Comparison of ENCODE assay signal across 29 cellular contexts in the genomic region with DNA sequence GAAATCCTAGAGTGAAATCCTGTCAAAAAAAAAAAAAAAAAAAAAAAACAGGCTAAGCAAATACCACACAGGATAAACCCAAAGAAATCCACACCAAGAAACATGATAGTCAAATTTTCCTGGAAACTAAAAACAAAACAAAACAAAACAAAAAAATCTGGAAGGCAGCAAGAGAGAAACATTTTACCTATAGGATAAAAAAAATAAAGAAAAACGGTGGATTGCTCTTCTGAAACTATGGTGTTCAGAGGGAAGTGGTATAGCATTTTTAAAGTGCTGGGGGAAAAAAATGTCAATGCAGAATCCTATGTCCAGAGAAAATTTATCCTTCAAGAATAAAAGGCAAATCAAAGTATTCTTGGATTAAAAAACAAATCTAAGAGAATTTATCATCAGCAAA. TPM values are rescaled to one million over a fixed set of nuclear protein-coding genes. Genes with fewer than 3 reads are reported as not detected.
"Had no signal": no experiment of that assay in that cellular context is flagged by ENCODE, and none has a peak within 500 bp of the region (broad histone marks: within the 10 kb centered on the region; RNA-seq: fewer than 3 reads in every experiment).

No MANE protein-coding gene starts in this region.

- H3K27me3 ChIP-seq: colonic mucosa, MG63 had no signal

- H3K4me1 ChIP-seq: colonic mucosa had no signal

- FAIRE-seq: bronchial epithelial cell had no signal

- H3K36me3 ChIP-seq: colonic mucosa, MG63, WERI-Rb-1 had no signal

- H3K9me3 ChIP-seq: colonic mucosa had no signal

- H3K4me3 ChIP-seq: colonic mucosa, MG63 had no signal

- ATAC-seq: activated CD8-positive, alpha-beta T cell treated with anti-CD3 and anti-CD28 coated beads for 36 hours; activated naive CD4-positive, alpha-beta T cell treated with anti-CD3 and anti-CD28 coated beads, Interleukin-2, amount 50 U/mL, for 72 hours had no signal

- H3K27ac ChIP-seq: colonic mucosa, WERI-Rb-1 had no signal

- DNase-seq: activated CD4-positive, alpha-beta T cell treated with anti-CD3 and anti-CD28 coated beads, Interleukin-2, amount 10 ng/mL, durations not matched to agents 24 days and 14 days; activated CD4-positive, alpha-beta T cell treated with anti-CD3 and anti-CD28 coated beads, Interleukin-2, amount 50 U/mL, for 4 hours; activated CD8-positive, alpha-beta T cell treated with anti-CD3 and anti-CD28 coated beads for 36 hours; activated gamma-delta T cell treated with Interleukin-2 at 50 U/mL for 16 hours; activated naive CD4-positive, alpha-beta T cell treated with anti-CD3 and anti-CD28 coated beads for 36 hours; activated T-cell treated with anti-CD3 and anti-CD28 coated beads, Interleukin-2, amount 50 U/mL, for 1 hour; anterior cingulate cortex; caudate nucleus; colonic mucosa; Kasumi-1; MG63; NCI-H1048; NCI-H1105 treated with DMSO at 0.1 percent for 48 hours; NCI-H1436; NCI-H1694; NCI-H1930; NCI-H2081 treated with DMSO at 0.1 percent for 48 hours; NCI-H345; NCI-H524 treated with DMSO at 0.1 percent for 48 hours; NK-92 treated with Interleukin-12 subunit alpha and Interleukin-12 subunit beta, amount 100 ng/mL, for 24 hours; Right ventricle myocardium superior; SW 1271; T-helper 1 cell; T-helper 2 cell; T-helper 9 cell; WERI-Rb-1 had no signal

RNA-seq across cellular contexts. Expression of a gene that starts 50.7 kb away (rescaled TPM):
- total RNA-seq: NCI-H460 had no signal
